Comparison of ENCODE assay signal across 11 cellular contexts in genomic region chr10:72253002-72253401, GRCh38. TPM values are rescaled to one million over a fixed set of nuclear protein-coding genes. Genes with fewer than 3 reads are reported as not detected.
DNase-seq lines count a peak whose midpoint lies in the region; ATAC-seq lines count a peak whose summit lies in the region.
"Had no signal": no experiment of that assay in that cellular context is flagged by ENCODE, and none has a peak within 500 bp of the region (broad histone marks: within the 10 kb centered on the region; RNA-seq: fewer than 3 reads in every experiment).

No MANE protein-coding gene starts in this region.

- H3K4me3 ChIP-seq in stomach smooth muscle (ENCODE audit: low read length in 2 of 2) (no peak overlapping the region), MG63 (no peak overlapping the region)

- peak overlapping the region; percentile 40 for H3K4me3 Mint-ChIP-seq in activated T-helper 17 cell treated with anti-CD3 and anti-CD28 coated beads, Interleukin-2, amount 50 U/mL, for 72 hours
- H3K4me3 Mint-ChIP-seq: HFFc6 had no signal

- H3K27me3 ChIP-seq in layer of hippocampus (ENCODE audit: control insufficient read depth, insufficient read depth, low read length) (no peaks in the 10 kb centered on the region), stomach smooth muscle (ENCODE audit: control insufficient read depth in 1 of 2, insufficient read depth in 2 of 2, low read length in 2 of 2) (no peaks in the 10 kb centered on the region), MG63 (no peaks in the 10 kb centered on the region)

- H3K27ac Mint-ChIP-seq in activated T-helper 17 cell treated with anti-CD3 and anti-CD28 coated beads, Interleukin-2, amount 50 U/mL, for 72 hours = peak overlapping the region; percentile 86
- H3K27ac Mint-ChIP-seq: HFFc6 had no signal

- H3K27ac ChIP-seq in layer of hippocampus (ENCODE audit: low read depth, low read length) (peak overlapping the region; percentile 99), stomach smooth muscle (ENCODE audit: low read length) (peak overlapping the region; percentile 96)

- H3K4me1 ChIP-seq in stomach smooth muscle (ENCODE audit: control insufficient read depth, insufficient read depth, low read length) = peaks cover 61% of the 10 kb centered on the region

- ATAC-seq in activated T-helper 17 cell treated with anti-CD3 and anti-CD28 coated beads, Interleukin-2, amount 50 U/mL, for 72 hours (replicated peaks) = no peak
- no peak for ATAC-seq in HG02588 (IDR thresholded peaks at IDR 0.05; ENCODE audit: unreplicated experiment)
- ATAC-seq in GM18519 (IDR thresholded peaks at IDR 0.05; ENCODE audit: low FRiP score, unreplicated experiment) = no peak
- ATAC-seq: PC-3 had no signal

- DNase-seq in EH (ENCODE audit: low read depth) (peak; percentile 12), MG63 (no peak), NCI-H1092 treated with DMSO at 0.1 percent for 48 hours (lab: John Stamatoyannopoulos, UW) (no peak)
- DNase-seq: HFFc6, NCI-H146, PC-3 had no signal

- H3K36me3 ChIP-seq in stomach smooth muscle (ENCODE audit: control insufficient read depth in 2 of 2, insufficient read depth in 2 of 2, low read length in 2 of 2) (no peaks in the 10 kb centered on the region), MG63 (no peaks in the 10 kb centered on the region)

- no peaks in the 10 kb centered on the region for H3K27me3 Mint-ChIP-seq in activated T-helper 17 cell treated with anti-CD3 and anti-CD28 coated beads, Interleukin-2, amount 50 U/mL, for 72 hours

- no peaks in the 10 kb centered on the region for H3K9me3 Mint-ChIP-seq in activated T-helper 17 cell treated with anti-CD3 and anti-CD28 coated beads, Interleukin-2, amount 50 U/mL, for 72 hours
- H3K9me3 Mint-ChIP-seq: HFFc6 had no signal

- H3K9me3 ChIP-seq in stomach smooth muscle (ENCODE audit: control insufficient read depth in 2 of 2, low read length in 2 of 2) (no peaks in the 10 kb centered on the region), MG63 (no peaks in the 10 kb centered on the region)

- H3K36me3 Mint-ChIP-seq in activated T-helper 17 cell treated with anti-CD3 and anti-CD28 coated beads, Interleukin-2, amount 50 U/mL, for 72 hours (ENCODE audit: low read depth) = no peaks in the 10 kb centered on the region

- peaks cover 40% of the 10 kb centered on the region for H3K4me1 Mint-ChIP-seq in activated T-helper 17 cell treated with anti-CD3 and anti-CD28 coated beads, Interleukin-2, amount 50 U/mL, for 72 hours

- H3K9ac ChIP-seq in stomach smooth muscle (ENCODE audit: low read length in 2 of 2) = peak overlapping the region; percentile 36 to 39

RNA-seq across cellular contexts. Expression of gene DDIT4, which starts 20.7 kb away (rescaled TPM):
- total RNA-seq in activated T-helper 17 cell treated with anti-CD3 and anti-CD28 coated beads, Interleukin-2, amount 50 U/mL, for 72 hours = 1,000 to 10,000 TPM in 1 of 2 donors, 100 to 1,000 TPM in 1; 746 to 1,569 TPM
- 260 and 266 TPM in 2 replicates for total RNA-seq in MG63 (2014; rRNA removed; shearing (Covaris generic); ENCODE audit: low replicate concordance)

RNA-seq across cellular contexts. Expression of gene ASCC1, which starts 36.9 kb away (rescaled TPM):
- total RNA-seq in activated T-helper 17 cell treated with anti-CD3 and anti-CD28 coated beads, Interleukin-2, amount 50 U/mL, for 72 hours = 10 to 100 TPM; 44.0 to 48.6 TPM
- 12.6 and 28.1 TPM in 2 replicates for total RNA-seq in MG63 (2014; rRNA removed; shearing (Covaris generic); ENCODE audit: low replicate concordance)

RNA-seq across cellular contexts. Expression of gene ANAPC16, which starts 37.2 kb away (rescaled TPM):
- total RNA-seq in activated T-helper 17 cell treated with anti-CD3 and anti-CD28 coated beads, Interleukin-2, amount 50 U/mL, for 72 hours = 100 to 1,000 TPM in 1 of 2 donors, 10 to 100 TPM in 1; 74.3 to 119 TPM
- 61.1 and 141 TPM in 2 replicates for total RNA-seq in MG63 (2014; rRNA removed; shearing (Covaris generic); ENCODE audit: low replicate concordance)
